Comparison of ENCODE assay signal across 8 cellular contexts in the genomic region with DNA sequence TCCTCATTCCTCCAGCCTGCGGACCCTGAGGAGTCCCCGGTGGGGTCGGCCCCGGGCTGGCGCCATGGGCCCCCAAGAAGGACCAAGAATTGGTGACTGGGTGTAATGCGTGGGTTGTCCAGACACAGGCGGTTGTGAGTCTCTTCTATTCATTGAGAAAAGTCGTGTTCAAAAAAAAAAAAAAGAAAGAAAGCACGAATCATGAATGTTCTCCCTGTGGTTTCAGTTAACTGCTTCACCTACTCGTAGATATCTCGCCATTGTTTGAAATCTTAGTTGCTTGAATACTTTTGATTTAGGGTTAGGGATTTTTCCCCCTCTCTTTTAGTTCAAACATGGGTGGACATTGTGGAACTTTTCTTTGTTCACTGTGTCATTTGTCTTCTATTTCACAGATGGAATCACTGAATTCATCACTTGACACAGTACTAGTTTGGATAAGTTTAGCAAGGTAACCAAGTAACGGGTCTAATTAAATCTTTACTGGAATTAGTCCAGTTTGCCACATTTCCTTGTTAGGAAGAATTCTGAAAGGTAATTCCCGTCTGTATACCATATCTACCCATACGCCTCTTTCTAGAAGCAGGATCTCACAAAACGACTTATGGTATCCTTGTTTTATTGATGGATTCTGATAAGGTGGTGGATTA. TPM values are rescaled to one million over a fixed set of nuclear protein-coding genes. Genes with fewer than 3 reads are reported as not detected.
DNase-seq lines count a peak whose midpoint lies in the region; ATAC-seq and TF ChIP-seq lines count a peak whose summit lies in the region.

No MANE protein-coding gene starts in this region.

- no peaks in the 10 kb centered on the region for H3K9me3 ChIP-seq in right atrium auricular region

- no peaks in the 10 kb centered on the region for H3K36me3 ChIP-seq in right atrium auricular region

- H3K4me3 ChIP-seq in GM12865 (ENCODE audit: low read depth, low read length) (peak overlapping the region; percentile 80), HL-60 (replicated peaks; ENCODE audit: insufficient read depth, low read length) (peak overlapping the region; percentile 65), right atrium auricular region (peak overlapping the region; percentile 70 to 73), skin epidermis (peak overlapping the region; percentile 62 to 89 (median 84))

- H3K27me3 ChIP-seq in HL-60 (ENCODE audit: insufficient read depth, poor library complexity, severe bottlenecking) (no peaks in the 10 kb centered on the region), right atrium auricular region (peaks cover 0 to 3% of the 10 kb centered on the region in 2 donors)

- H3K27ac ChIP-seq in HL-60 (replicated peaks) (peak overlapping the region; percentile 73), right atrium auricular region (peak overlapping the region; percentile 94 to 95), skin epidermis (peak overlapping the region in 20 of 21 experiments; percentile 14 to 95 (median 87))

- TF ChIP-seq CTCF in GM12865 (IDR thresholded peaks at IDR 0.05; ENCODE audit: insufficient read depth, low read depth, low read length, missing control alignments), result no peak
- TF ChIP-seq CTCF in HL-60 (IDR thresholded peaks at IDR 0.05; ENCODE audit: insufficient read depth, low read length), result no peak
- TF ChIP-seq CTCF in right atrium auricular region (IDR thresholded peaks at IDR 0.05), result no peak

- peak; percentile 28 for ATAC-seq in GM21447 (IDR thresholded peaks at IDR 0.05; ENCODE audit: unreplicated experiment)

- H3K4me1 ChIP-seq in right atrium auricular region, result peaks cover 0 to 27% of the 10 kb centered on the region in 2 donors

- DNase-seq in GM12865 (ENCODE audit: low read depth), result peak; percentile 55
- no peak for DNase-seq in HL-60 (ENCODE audit: low read depth in 1 of 2, low spot score in 1 of 2)
- DNase-seq in activated gamma-delta T cell treated with Interleukin-2 at 50 U/mL for 16 hours, result peak; percentile 21
- DNase-seq in right atrium auricular region (ENCODE audit: low spot score), result no peak
- DNase-seq in NCI-H69 (lab: John Stamatoyannopoulos, UW), result no peak
- no peak for DNase-seq in activated CD8-positive, alpha-beta memory T cell treated with anti-CD3 and anti-CD28 coated beads, Interleukin-2, amount 50 U/mL, for 4 hours

RNA-seq across cellular contexts. Expression of a gene that starts 0.8 kb away (rescaled TPM):
- total RNA-seq in right atrium auricular region, result 10 to 100 TPM; 36.3 to 41.9 TPM

Comparison
In these comparisons a context has a peak if more than half of its experiments do, and no peak if none do; other contexts are left out.
1. DNase-seq: peak in GM12865 (single experiment) and activated gamma-delta T cell treated with Interleukin-2 at 50 U/mL for 16 hours (single experiment); none in HL-60 (0 of 2), right atrium auricular region (single experiment), NCI-H69 (single experiment) and activated CD8-positive, alpha-beta memory T cell treated with anti-CD3 and anti-CD28 coated beads, Interleukin-2, amount 50 U/mL, for 4 hours (single experiment).
2. Peak in every context shown above with its lines, with median percentiles within 50 percentile points of each other: H3K4me3 ChIP-seq and H3K27ac ChIP-seq.